In the genomic region with DNA sequence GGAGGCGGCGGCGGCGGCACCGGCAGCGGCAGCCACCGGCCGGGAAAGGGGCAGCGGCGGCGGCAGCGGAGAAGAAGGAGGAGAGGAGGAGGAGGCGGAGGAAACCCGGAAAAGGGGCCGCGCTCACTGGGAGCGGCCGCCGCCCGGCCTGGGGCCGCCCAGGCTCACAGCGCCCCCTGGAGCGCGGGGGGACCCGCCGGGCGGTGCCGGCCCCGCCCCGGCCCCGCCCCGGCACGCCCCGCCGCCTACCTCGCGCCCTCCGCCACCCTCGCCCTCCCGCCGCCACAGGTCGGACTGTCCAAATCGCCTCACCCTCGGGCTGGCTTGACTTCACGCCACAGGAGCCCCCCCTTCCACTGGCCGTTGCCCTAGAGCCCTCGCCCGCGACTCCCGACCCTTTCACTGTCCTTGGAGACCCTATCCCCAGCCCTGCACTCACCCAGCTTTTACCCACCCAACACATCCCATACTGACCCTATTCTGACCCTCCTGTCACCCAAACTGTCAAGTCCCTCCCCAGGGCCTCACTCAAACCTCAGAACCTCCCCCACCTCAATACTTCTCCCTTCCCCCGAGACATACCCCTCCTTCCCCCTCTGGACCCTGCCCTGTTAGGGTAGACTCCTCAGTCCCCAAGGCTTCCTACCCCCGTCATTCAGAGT, we compare ENCODE assay signal across 8 cellular contexts. TPM values are rescaled to one million over a fixed set of nuclear protein-coding genes. Genes with fewer than 3 reads are reported as not detected.
DNase-seq lines count a peak whose midpoint lies in the region; ATAC-seq and TF ChIP-seq lines count a peak whose summit lies in the region.

Gene CSNK2A2 (minus strand): TSS at position 85 of the 662 bp plus-strand sequence. CDS start 370 bp downstream, outside the sequence.

- no peak for TF ChIP-seq POLR2A in stomach (IDR thresholded peaks at IDR 0.05)

- peaks cover 5% of the 10 kb centered on the region for H3K36me3 Mint-ChIP-seq in neural crest cell (ENCODE audit: low read depth)

- WGBS in HUES64 = 2% methylated on average over 47 of the region's 52 CpGs
- WGBS in stomach, 5 donors = 3 to 9% (median 6%) methylated on average over 15 to 52 of the region's 52 CpGs

- H3K27me3 ChIP-seq in HUES64 (ENCODE audit: insufficient read depth, low read length) (peaks cover 9% of the 10 kb centered on the region), stomach (peaks cover 0 to 6% (median 0%) of the 10 kb centered on the region in 3 donors)

- peaks cover 24% of the 10 kb centered on the region for H3K4me1 Mint-ChIP-seq in neural crest cell

- H3K27me3 Mint-ChIP-seq in neural crest cell (ENCODE audit: low read depth) = peaks cover 35% of the 10 kb centered on the region

- no peak within 1 kb of the TSS for H3K27ac ChIP-seq in HUES64 (ENCODE audit: low read depth, low read length)
- peak within 1 kb of the TSS; percentile 55 for H3K27ac ChIP-seq in RWPE1
- peak within 1 kb of the TSS in 4 of 5 donors; percentile 66 to 77 (median 71) for H3K27ac ChIP-seq in stomach

- CTCF ChIA-PET in RWPE1 (lab: Yijun Ruan, JAX) = interaction anchor here (0.5 to 1.0 kb wide), 2 partner anchors 12 to 41 kb away, joined by 3 read pairs; no protein-coding TSS in a partner anchor

- DNase-seq in DMS 273 (lab: John Stamatoyannopoulos, UW; ENCODE audit: unreplicated experiment) (peak; percentile 92), RWPE1 (ENCODE audit: low spot score) (peak; percentile 84), fibroblast of the conjunctiva (ENCODE audit: low read depth) (peak; percentile 13), neural crest cell (ENCODE audit: low read depth, low spot score) (peak; percentile 54), stomach (peak; percentile 75)
- peak; percentile 91 for DNase-seq in activated effector memory CD4-positive, alpha-beta T cell treated with anti-CD3 and anti-CD28 coated beads, Interleukin-2, amount 50 U/mL, for 16 hours

- H3K9me3 Mint-ChIP-seq in neural crest cell = no peaks in the 10 kb centered on the region

- H3K9me3 ChIP-seq in HUES64 (ENCODE audit: insufficient read depth, low read depth, low read length) (no peaks in the 10 kb centered on the region), stomach (no peaks in the 10 kb centered on the region)

- TF ChIP-seq CTCF in RWPE1 (conservative IDR thresholded peaks at IDR 0.05; ENCODE audit: low read depth) (peak; percentile 78), neural crest cell (conservative IDR thresholded peaks at IDR 0.05) (peak; percentile 57), stomach (IDR thresholded peaks at IDR 0.05) (peak in 2 of 7 experiments; percentile 18 to 72)

- intact Hi-C loops in stomach (cut with DNase I; ENCODE audit: low total_unique reads) = loop anchor here (10.0 kb wide), 1 partner anchor 63 kb away; no protein-coding TSS in a partner anchor

- no peak for TF ChIP-seq EP300 in stomach (IDR thresholded peaks at IDR 0.05)

- peak within 1 kb of the TSS; percentile 96 for H3K4me3 Mint-ChIP-seq in neural crest cell

- peak within 1 kb of the TSS; percentile 87 for H3K9ac ChIP-seq in HUES64 (ENCODE audit: low read depth, low read length)

- H3K27ac Mint-ChIP-seq in neural crest cell (ENCODE audit: unreplicated experiment) = peak within 1 kb of the TSS; percentile 58

- peak; percentile 86 for ATAC-seq in GM21423 (IDR thresholded peaks at IDR 0.05; ENCODE audit: unreplicated experiment)

- H3K36me3 ChIP-seq in HUES64 (ENCODE audit: insufficient read depth, low read length) = peaks cover 35% of the 10 kb centered on the region
- peaks cover 6 to 33% (median 30%) of the 10 kb centered on the region in 4 donors for H3K36me3 ChIP-seq in stomach

- H3K4me3 ChIP-seq in HUES64 (ENCODE audit: low read length) = peak within 1 kb of the TSS; percentile 96
- H3K4me3 ChIP-seq in stomach = peak within 1 kb of the TSS; percentile 77 to 98 (median 86)

- POLR2A ChIA-PET in RWPE1 (lab: Yijun Ruan, JAX; ENCODE audit: low non-redundant PET) = no interaction called here

- H3K4me1 ChIP-seq in HUES64 (ENCODE audit: insufficient read depth, low read length) = peaks cover 5% of the 10 kb centered on the region; the same call in 1 of the 2 replicates
- H3K4me1 ChIP-seq in stomach = peaks cover 8 to 42% (median 25%) of the 10 kb centered on the region in 4 donors

RNA-seq across cellular contexts. Expression of gene CSNK2A2, which starts in this region (rescaled TPM):
- polyA plus RNA-seq in HUES64 (2013, experiment 1 of 2) = 57.9 TPM
- polyA plus RNA-seq in HUES64 (2013, experiment 2 of 2) = 67.1 TPM
- total RNA-seq in neural crest cell = 116 and 118 TPM in 2 replicates
- 10 to 100 TPM; 13.4 to 83.0 (median 48.3) TPM for total RNA-seq in stomach
- polyA plus RNA-seq in stomach = 10 to 100 TPM; 22.8 to 47.2 (median 30.7) TPM

Comparison
In these comparisons a context has a peak if more than half of its experiments do, and no peak if none do; other contexts are left out.
1. DNase-seq: peak in every context shown above with its lines; median percentile 92 in DMS 273; 91 in activated effector memory CD4-positive, alpha-beta T cell treated with anti-CD3 and anti-CD28 coated beads, Interleukin-2, amount 50 U/mL, for 16 hours; 84 in RWPE1; 75 in stomach; 54 in neural crest cell; 13 in fibroblast of the conjunctiva.